1 cellular context compared by ENCODE assay signal in genomic region chr9:128098017-128098935, GRCh38.
TF ChIP-seq lines count a peak whose summit lies in the region.

No MANE protein-coding gene starts in this region.

TF ChIP-seq in HepG2, 621 proteins besides CTCF, POLR2A, EP300 and RAD21 (continued from another document and continues in another):
- TF ChIP-seq NFAT5 (CRISPR knock-in tag; IDR thresholded peaks at IDR 0.05) = peak; percentile 65; the same call in 1 of the 2 replicates
- TF ChIP-seq ASH2L (IDR thresholded peaks at IDR 0.05; ENCODE audit: insufficient read length, low read depth, low read length) = peak; percentile 78
- peak; percentile 78; the same call in 1 of the 2 replicates for TF ChIP-seq MIXL1 (CRISPR knock-in tag; IDR thresholded peaks at IDR 0.05)
- peak; percentile 21; the same call in 1 of the 2 replicates for TF ChIP-seq ZNF784 (CRISPR knock-in tag; IDR thresholded peaks at IDR 0.05; ENCODE audit: borderline replicate concordance)
- TF ChIP-seq HOXA5 (CRISPR knock-in tag; IDR thresholded peaks at IDR 0.05) = 0 out of 2 replicates have a peak, but pooled peaks have one; percentile 37
- TF ChIP-seq SIN3B (IDR thresholded peaks at IDR 0.05; ENCODE audit: low read length) = peak; percentile 11; the same call in 1 of the 2 replicates
- TF ChIP-seq, protein P1, sequence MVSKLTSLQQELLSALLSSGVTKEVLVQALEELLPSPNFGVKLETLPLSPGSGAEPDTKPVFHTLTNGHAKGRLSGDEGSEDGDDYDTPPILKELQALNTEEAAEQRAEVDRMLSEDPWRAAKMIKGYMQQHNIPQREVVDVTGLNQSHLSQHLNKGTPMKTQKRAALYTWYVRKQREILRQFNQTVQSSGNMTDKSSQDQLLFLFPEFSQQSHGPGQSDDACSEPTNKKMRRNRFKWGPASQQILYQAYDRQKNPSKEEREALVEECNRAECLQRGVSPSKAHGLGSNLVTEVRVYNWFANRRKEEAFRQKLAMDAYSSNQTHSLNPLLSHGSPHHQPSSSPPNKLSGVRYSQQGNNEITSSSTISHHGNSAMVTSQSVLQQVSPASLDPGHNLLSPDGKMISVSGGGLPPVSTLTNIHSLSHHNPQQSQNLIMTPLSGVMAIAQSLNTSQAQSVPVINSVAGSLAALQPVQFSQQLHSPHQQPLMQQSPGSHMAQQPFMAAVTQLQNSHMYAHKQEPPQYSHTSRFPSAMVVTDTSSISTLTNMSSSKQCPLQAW (CRISPR knock-in tag; IDR thresholded peaks at IDR 0.05) = peak; percentile 23; the same call in 1 of the 2 replicates
- peak; percentile 79; the same call in 1 of the 2 replicates for TF ChIP-seq MYC (CRISPR knock-in tag; IDR thresholded peaks at IDR 0.05; ENCODE audit: borderline replicate concordance)
- TF ChIP-seq THAP11 (CRISPR knock-in tag; IDR thresholded peaks at IDR 0.05) = peak; percentile 42; the same call in 1 of the 2 replicates
- TF ChIP-seq FIP1L1 (IDR thresholded peaks at IDR 0.05; ENCODE audit: borderline replicate concordance, insufficient read depth, low read depth, low read length) = no peak
- TF ChIP-seq ZSCAN25 (CRISPR knock-in tag; IDR thresholded peaks at IDR 0.05) = peak; percentile 56; the same call in 1 of the 2 replicates
- TF ChIP-seq ZNF724P (CRISPR knock-in tag; IDR thresholded peaks at IDR 0.05; ENCODE audit: borderline replicate concordance) = peak; percentile 77; the same call in 1 of the 2 replicates
- peak; percentile 99 for TF ChIP-seq POLR2G (IDR thresholded peaks at IDR 0.05; ENCODE audit: low read depth, low read length)
- TF ChIP-seq, protein P2, sequence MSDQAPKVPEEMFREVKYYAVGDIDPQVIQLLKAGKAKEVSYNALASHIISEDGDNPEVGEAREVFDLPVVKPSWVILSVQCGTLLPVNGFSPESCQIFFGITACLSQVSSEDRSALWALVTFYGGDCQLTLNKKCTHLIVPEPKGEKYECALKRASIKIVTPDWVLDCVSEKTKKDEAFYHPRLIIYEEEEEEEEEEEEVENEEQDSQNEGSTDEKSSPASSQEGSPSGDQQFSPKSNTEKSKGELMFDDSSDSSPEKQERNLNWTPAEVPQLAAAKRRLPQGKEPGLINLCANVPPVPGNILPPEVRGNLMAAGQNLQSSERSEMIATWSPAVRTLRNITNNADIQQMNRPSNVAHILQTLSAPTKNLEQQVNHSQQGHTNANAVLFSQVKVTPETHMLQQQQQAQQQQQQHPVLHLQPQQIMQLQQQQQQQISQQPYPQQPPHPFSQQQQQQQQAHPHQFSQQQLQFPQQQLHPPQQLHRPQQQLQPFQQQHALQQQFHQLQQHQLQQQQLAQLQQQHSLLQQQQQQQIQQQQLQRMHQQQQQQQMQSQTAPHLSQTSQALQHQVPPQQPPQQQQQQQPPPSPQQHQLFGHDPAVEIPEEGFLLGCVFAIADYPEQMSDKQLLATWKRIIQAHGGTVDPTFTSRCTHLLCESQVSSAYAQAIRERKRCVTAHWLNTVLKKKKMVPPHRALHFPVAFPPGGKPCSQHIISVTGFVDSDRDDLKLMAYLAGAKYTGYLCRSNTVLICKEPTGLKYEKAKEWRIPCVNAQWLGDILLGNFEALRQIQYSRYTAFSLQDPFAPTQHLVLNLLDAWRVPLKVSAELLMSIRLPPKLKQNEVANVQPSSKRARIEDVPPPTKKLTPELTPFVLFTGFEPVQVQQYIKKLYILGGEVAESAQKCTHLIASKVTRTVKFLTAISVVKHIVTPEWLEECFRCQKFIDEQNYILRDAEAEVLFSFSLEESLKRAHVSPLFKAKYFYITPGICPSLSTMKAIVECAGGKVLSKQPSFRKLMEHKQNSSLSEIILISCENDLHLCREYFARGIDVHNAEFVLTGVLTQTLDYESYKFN (CRISPR knock-in tag; conservative IDR thresholded peaks at IDR 0.05) = peak; percentile 76
- no peak for TF ChIP-seq ZNF24 (IDR thresholded peaks at IDR 0.05)
- peak; percentile 63; the same call in 1 of the 2 replicates for TF ChIP-seq HNF4G (IDR thresholded peaks at IDR 0.05; ENCODE audit: borderline replicate concordance, low read depth, low read length)
- TF ChIP-seq HNF4G (CRISPR knock-in tag; IDR thresholded peaks at IDR 0.05; ENCODE audit: borderline replicate concordance, low read depth) = peak; percentile 47; the same call in 1 of the 2 replicates
- TF ChIP-seq CBX5 (CRISPR knock-in tag; IDR thresholded peaks at IDR 0.05; ENCODE audit: borderline replicate concordance) = peak; percentile 85; the same call in 1 of the 2 replicates
- no peak for TF ChIP-seq ZBTB21 (CRISPR knock-in tag; IDR thresholded peaks at IDR 0.05)
- peak; percentile 63; the same call in 1 of the 2 replicates for TF ChIP-seq KMT2B (CRISPR knock-in tag; IDR thresholded peaks at IDR 0.05)
- TF ChIP-seq MZF1 (CRISPR knock-in tag; IDR thresholded peaks at IDR 0.05; ENCODE audit: borderline replicate concordance) = no peak
- TF ChIP-seq ZNF687 (CRISPR knock-in tag; IDR thresholded peaks at IDR 0.05) = peak; percentile 76
- no peak for TF ChIP-seq FOXP1 (IDR thresholded peaks at IDR 0.05)
- 0 out of 2 replicates have a peak, but pooled peaks have one; percentile 12 for TF ChIP-seq FOXP1 (CRISPR knock-in tag; IDR thresholded peaks at IDR 0.05)
- no peak for TF ChIP-seq AHR (CRISPR knock-in tag; IDR thresholded peaks at IDR 0.05)
- TF ChIP-seq ZMYM4 (CRISPR knock-in tag; IDR thresholded peaks at IDR 0.05) = peak; percentile 76; the same call in 1 of the 2 replicates
- peak; percentile 55; the same call in 1 of the 2 replicates for TF ChIP-seq PPARG (CRISPR knock-in tag; conservative IDR thresholded peaks at IDR 0.05)
- TF ChIP-seq ATF7 (IDR thresholded peaks at IDR 0.05) = peak; percentile 97
- peak; percentile 97 for TF ChIP-seq ATF7 (CRISPR knock-in tag; IDR thresholded peaks at IDR 0.05)
- peak; percentile 99 for TF ChIP-seq TBX3 (IDR thresholded peaks at IDR 0.05; ENCODE audit: borderline replicate concordance)
- TF ChIP-seq FOXM1 (CRISPR knock-in tag; IDR thresholded peaks at IDR 0.05) = peak; percentile 69; the same call in 1 of the 2 replicates
- TF ChIP-seq HNRNPUL1 (IDR thresholded peaks at IDR 0.05; ENCODE audit: low read depth, low read length) = no peak
- TF ChIP-seq ZNF614 (CRISPR knock-in tag; IDR thresholded peaks at IDR 0.05; ENCODE audit: borderline replicate concordance) = 0 out of 2 replicates have a peak, but pooled peaks have one; percentile 8
- TF ChIP-seq SALL1 (CRISPR knock-in tag; IDR thresholded peaks at IDR 0.05) = peak; percentile 82
- peak; percentile 40; the same call in 1 of the 2 replicates for TF ChIP-seq ZNF124 (CRISPR knock-in tag; IDR thresholded peaks at IDR 0.05)
- TF ChIP-seq ZMYM2 (CRISPR knock-in tag; IDR thresholded peaks at IDR 0.05) = peak; percentile 17; the same call in 1 of the 2 replicates
- peak; percentile 85; the same call in 1 of the 2 replicates for TF ChIP-seq ZNF329 (CRISPR knock-in tag; IDR thresholded peaks at IDR 0.05; ENCODE audit: low read depth)
- peak; percentile 93 for TF ChIP-seq SIX4 (CRISPR knock-in tag; IDR thresholded peaks at IDR 0.05)
- TF ChIP-seq RARA (CRISPR knock-in tag; IDR thresholded peaks at IDR 0.05) = 0 out of 2 replicates have a peak, but pooled peaks have one; percentile 2
- peak; percentile 71; the same call in 1 of the 2 replicates for TF ChIP-seq NFKB2 (CRISPR knock-in tag; IDR thresholded peaks at IDR 0.05; ENCODE audit: borderline replicate concordance)
- peak; percentile 35; the same call in 1 of the 2 replicates for TF ChIP-seq SMAD3 (CRISPR knock-in tag; IDR thresholded peaks at IDR 0.05)
- 0 out of 2 replicates have a peak, but pooled peaks have one; percentile 30 for TF ChIP-seq ATF7-NPFF (CRISPR knock-in tag; IDR thresholded peaks at IDR 0.05; ENCODE audit: low read depth)
- TF ChIP-seq ARHGAP35 (CRISPR knock-in tag; IDR thresholded peaks at IDR 0.05; ENCODE audit: borderline replicate concordance) = no peak
- peak; percentile 91 for TF ChIP-seq ARID4A (CRISPR knock-in tag; IDR thresholded peaks at IDR 0.05; ENCODE audit: borderline replicate concordance)
- peak; percentile 77 for TF ChIP-seq SALL2 (CRISPR knock-in tag; IDR thresholded peaks at IDR 0.05)
- TF ChIP-seq HIVEP1 (CRISPR knock-in tag; IDR thresholded peaks at IDR 0.05) = 0 out of 2 replicates have a peak, but pooled peaks have one; percentile 32
